ENCODE assay signal across 35 cellular contexts in genomic region chr7:103748680-103749079, GRCh38.
"Had no signal": no experiment of that assay in that cellular context is flagged by ENCODE, and none has a peak within 500 bp of the region (broad histone marks: within the 10 kb centered on the region; RNA-seq: fewer than 3 reads in every experiment).

No MANE protein-coding gene starts in this region.

- H3K9me3 ChIP-seq: MG63 had no signal

- H3K4me3 ChIP-seq: MG63 had no signal

- H3K27me3 ChIP-seq: MG63 had no signal

- DNase-seq: MG63, MM.1S, MV-4-11, NCI-H1048, NCI-H1092, NCI-H1092 treated with DMSO at 0.1 percent for 48 hours, NCI-H1105, NCI-H1105 treated with DMSO at 0.1 percent for 48 hours, NCI-H1417, NCI-H1417 treated with DMSO at 0.1 percent for 48 hours, NCI-H1436, NCI-H1436 treated with DMSO at 0.1 percent for 48 hours, NCI-H146, NCI-H1694, NCI-H1694 treated with DMSO at 0.1 percent for 48 hours, NCI-H187, NCI-H187 treated with DMSO at 0.1 percent for 48 hours, NCI-H1930, NCI-H2029, NCI-H2029 treated with DMSO at 0.1 percent for 48 hours, NCI-H2081, NCI-H2081 treated with DMSO at 0.1 percent for 48 hours, NCI-H2107, NCI-H2171, NCI-H2171 treated with DMSO at 0.1 percent for 48 hours, NCI-H2227 treated with DMSO at 0.1 percent for 48 hours, NCI-H226, NCI-H345, NCI-H446, NCI-H446 treated with DMSO at 0.1 percent for 48 hours, NCI-H510A, NCI-H510A treated with DMSO at 0.1 percent for 48 hours, NCI-H524, NCI-H524 treated with DMSO at 0.1 percent for 48 hours, NCI-H526 had no signal

- H3K36me3 ChIP-seq: MG63 had no signal
